Comparison of ENCODE assay signal across 27 cellular contexts in the genomic region with DNA sequence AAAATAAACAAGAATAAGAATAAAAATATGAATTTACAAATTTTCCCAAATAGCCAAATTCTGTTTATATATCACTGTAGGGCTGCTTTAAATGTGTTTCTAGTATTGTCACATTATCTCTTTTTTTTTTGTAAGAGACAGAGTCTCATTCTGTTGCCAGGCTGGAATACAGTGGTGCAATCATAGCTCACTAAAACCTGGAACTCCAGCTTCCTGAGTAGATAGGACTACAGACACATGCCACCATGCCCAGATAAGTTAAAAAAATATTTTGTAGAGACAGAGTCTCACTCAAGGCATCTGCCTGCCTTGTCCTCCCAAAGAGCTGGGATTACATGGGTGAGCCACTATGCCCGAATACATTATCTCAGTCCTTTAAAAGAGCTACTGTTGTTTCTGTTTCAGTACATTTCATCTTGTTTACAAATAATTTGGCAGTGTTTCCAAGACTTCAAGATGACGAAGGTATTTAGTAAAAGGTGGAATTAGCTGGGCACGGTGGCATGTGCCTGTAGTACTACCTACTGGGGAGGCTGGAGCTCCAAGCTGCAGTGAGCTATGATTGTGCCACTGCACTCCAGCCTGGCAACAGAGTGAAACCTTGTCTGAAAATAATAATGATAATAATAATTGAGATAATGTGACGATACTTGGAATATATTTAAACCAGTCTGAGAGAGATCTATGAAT. TPM values are rescaled to one million over a fixed set of nuclear protein-coding genes. Genes with fewer than 3 reads are reported as not detected.
DNase-seq lines count a peak whose midpoint lies in the region; ATAC-seq and TF ChIP-seq lines count a peak whose summit lies in the region.
"Had no signal": no experiment of that assay in that cellular context is flagged by ENCODE, and none has a peak within 500 bp of the region (broad histone marks: within the 10 kb centered on the region; RNA-seq: fewer than 3 reads in every experiment).

No MANE protein-coding gene starts in this region.

- CTCF ChIA-PET in activated CD4-positive, alpha-beta memory T cell treated with anti-CD3 and anti-CD28 coated beads, Interleukin-2, amount 10 ng/mL, durations not matched to agents 7 days and 5 days (lab: Charles Lee), result no interaction called here

- no peak overlapping the region for H3K4me3 Mint-ChIP-seq in activated CD4-positive, alpha-beta memory T cell treated with anti-CD3 and anti-CD28 coated beads, Interleukin-2, amount 10 ng/mL, durations not matched to agents 7 days and 5 days
- H3K4me3 Mint-ChIP-seq: CD8-positive, alpha-beta T cell had no signal

- H3K27me3 ChIP-seq in dorsolateral prefrontal cortex (no peaks in the 10 kb centered on the region), prostate gland (replicated peaks; ENCODE audit: insufficient read depth) (no peaks in the 10 kb centered on the region)
- H3K27me3 ChIP-seq: SJCRH30 had no signal

- no peaks in the 10 kb centered on the region for H3K9me3 Mint-ChIP-seq in activated CD4-positive, alpha-beta memory T cell treated with anti-CD3 and anti-CD28 coated beads, Interleukin-2, amount 10 ng/mL, durations not matched to agents 7 days and 5 days
- H3K9me3 Mint-ChIP-seq: CD8-positive, alpha-beta T cell had no signal

- H3K4me1 Mint-ChIP-seq in activated CD4-positive, alpha-beta memory T cell treated with anti-CD3 and anti-CD28 coated beads, Interleukin-2, amount 10 ng/mL, durations not matched to agents 7 days and 5 days, result no peaks in the 10 kb centered on the region

- peaks cover 3% of the 10 kb centered on the region for H3K27me3 Mint-ChIP-seq in activated CD4-positive, alpha-beta memory T cell treated with anti-CD3 and anti-CD28 coated beads, Interleukin-2, amount 10 ng/mL, durations not matched to agents 7 days and 5 days

- TF ChIP-seq POLR2A in prostate gland (IDR thresholded peaks at IDR 0.05), result no peak

- H3K36me3 Mint-ChIP-seq in activated CD4-positive, alpha-beta memory T cell treated with anti-CD3 and anti-CD28 coated beads, Interleukin-2, amount 10 ng/mL, durations not matched to agents 7 days and 5 days (ENCODE audit: low read depth), result no peaks in the 10 kb centered on the region
- H3K36me3 Mint-ChIP-seq: CD8-positive, alpha-beta T cell had no signal

- H3K27ac Mint-ChIP-seq in activated CD4-positive, alpha-beta memory T cell treated with anti-CD3 and anti-CD28 coated beads, Interleukin-2, amount 10 ng/mL, durations not matched to agents 7 days and 5 days, result no peak overlapping the region
- H3K27ac Mint-ChIP-seq: CD8-positive, alpha-beta T cell had no signal

- H3K27ac ChIP-seq in VCaP, result peak overlapping the region; percentile 99
- H3K27ac ChIP-seq in dorsolateral prefrontal cortex, result peak overlapping the region in 58 of 59 donors; percentile 1 to 99 (median 82)
- peak overlapping the region; percentile 14 to 30 for H3K27ac ChIP-seq in prostate gland
- H3K27ac ChIP-seq: HL-60, PC-9, SJCRH30 had no signal

- POLR2A ChIA-PET in activated CD4-positive, alpha-beta memory T cell treated with anti-CD3 and anti-CD28 coated beads, Interleukin-2, amount 10 ng/mL, durations not matched to agents 7 days and 5 days (lab: Charles Lee), result no interaction called here

- no peaks in the 10 kb centered on the region for H3K9me3 ChIP-seq in prostate gland
- H3K9me3 ChIP-seq: SJCRH30 had no signal

- peak overlapping the region in 15 of 59 donors; percentile 1 to 39 (median 18) for H3K4me3 ChIP-seq in dorsolateral prefrontal cortex
- no peak overlapping the region for H3K4me3 ChIP-seq in prostate gland
- H3K4me3 ChIP-seq: GM12878, PC-9, SJCRH30 had no signal

- intact Hi-C loops in dorsolateral prefrontal cortex (cut with DNase I) (no loop called here), prostate gland (cut with DNase I) (no loop called here), head of caudate nucleus (cut with DNase I) (no loop called here)

- ATAC-seq in GM21825 (IDR thresholded peaks at IDR 0.05; ENCODE audit: unreplicated experiment), result no peak
- ATAC-seq: CD8-positive, alpha-beta T cell; GM12878; HCT116; Right ventricle myocardium inferior; SK-N-SH treated with all-trans-retinoic acid at 6 μM for 48 hours had no signal

- 72% methylated on average over 4 of the region's 4 CpGs for WGBS in prostate gland

- no peak for TF ChIP-seq CTCF in VCaP (conservative IDR thresholded peaks at IDR 0.05)
- peak in 1 of 56 donors; percentile 12 for TF ChIP-seq CTCF in dorsolateral prefrontal cortex (IDR thresholded peaks at IDR 0.05 in 54 of 56, conservative IDR thresholded peaks at IDR 0.05 in 2 of 56; ENCODE audit: low read depth in 1 of 56, partially characterized antibody in 56 of 56)
- no peak for TF ChIP-seq CTCF in prostate gland (IDR thresholded peaks at IDR 0.05)

- no peaks in the 10 kb centered on the region for H3K36me3 ChIP-seq in prostate gland
- H3K36me3 ChIP-seq: SJCRH30 had no signal

- DNase-seq in dorsolateral prefrontal cortex, result no peak
- DNase-seq in prostate gland (ENCODE audit: low spot score), result no peak
- DNase-seq in NCI-H146 (lab: John Stamatoyannopoulos, UW), result no peak
- no peak for DNase-seq in head of caudate nucleus
- DNase-seq in activated CD4-positive, alpha-beta memory T cell treated with anti-CD3 and anti-CD28 coated beads, Interleukin-2, amount 10 ng/mL, durations not matched to agents 7 days and 5 days, result no peak
- DNase-seq: CD8-positive, alpha-beta T cell; DMS 273 treated with DMSO at 0.1 percent for 48 hours; DMS79; EL; GDM1; Karpas-422; NCI-H1092 treated with DMSO at 0.1 percent for 48 hours; NCI-H1436; NCI-H2029; NCI-H446 treated with DMSO at 0.1 percent for 48 hours; NCI-H526; NCI-H82; PC-9; SJCRH30 had no signal

- H3K4me1 ChIP-seq in prostate gland (replicated peaks), result no peaks in the 10 kb centered on the region
- H3K4me1 ChIP-seq: SJCRH30 had no signal

RNA-seq across cellular contexts. Expression of gene FOLH1, which starts 6.0 kb away (rescaled TPM):
- total RNA-seq in dorsolateral prefrontal cortex (100 to 1,000 TPM in 10 of 120 experiments, 10 to 100 TPM in 102, 1 to 10 TPM in 8; 3.5 to 197 (median 44.0) TPM), prostate gland (100 to 1,000 TPM in 1 of 2 donors, 10 to 100 TPM in 1; 43.9 to 739 TPM)
- total RNA-seq in activated CD4-positive, alpha-beta memory T cell treated with anti-CD3 and anti-CD28 coated beads, Interleukin-2, amount 10 ng/mL, durations not matched to agents 7 days and 5 days, result not detected
- total RNA-seq: CD8-positive, alpha-beta T cell; GM12878; M059J; PC-9; SJCRH30 had no signal

Comparison
In these comparisons a context has a peak if more than half of its experiments do, and no peak if none do; other contexts are left out.
1. H3K27ac ChIP-seq: peak in every context shown above with its lines; median percentile 99 in VCaP; 82 in dorsolateral prefrontal cortex; 22 in prostate gland.
2. RNA of gene FOLH1, which starts 6.0 kb away (total RNA-seq): 43.9 to 739 TPM in prostate gland and 3.5 to 197 TPM in dorsolateral prefrontal cortex; not detected in activated CD4-positive, alpha-beta memory T cell treated with anti-CD3 and anti-CD28 coated beads, Interleukin-2, amount 10 ng/mL, durations not matched to agents 7 days and 5 days; every median in the first group is over 4 times any median in the second.